Comparison of ENCODE assay signal across 16 cellular contexts in genomic region chr12:24750263-24750662, GRCh38.
"Had no signal": no experiment of that assay in that cellular context is flagged by ENCODE, and none has a peak within 500 bp of the region (broad histone marks: within the 10 kb centered on the region; RNA-seq: fewer than 3 reads in every experiment).

No MANE protein-coding gene starts in this region.

- H3K4me3 ChIP-seq: lung, mucosa of descending colon, sigmoid colon, suprapubic skin, upper lobe of right lung had no signal

- H3K9me3 ChIP-seq: mucosa of descending colon, sigmoid colon, suprapubic skin, upper lobe of right lung had no signal

- H3K36me3 Mint-ChIP-seq: naive thymus-derived CD8-positive, alpha-beta T cell had no signal

- H3K27me3 ChIP-seq: sigmoid colon, suprapubic skin, upper lobe of right lung had no signal

- H3K36me3 ChIP-seq: sigmoid colon, suprapubic skin, upper lobe of right lung had no signal

- H3K27ac Mint-ChIP-seq: activated CD8-positive, alpha-beta T cell treated with anti-CD3 and anti-CD28 coated beads for 36 hours; naive thymus-derived CD8-positive, alpha-beta T cell had no signal

- H3K4me1 Mint-ChIP-seq: naive thymus-derived CD8-positive, alpha-beta T cell had no signal

- H3K4me3 Mint-ChIP-seq: activated CD8-positive, alpha-beta T cell treated with anti-CD3 and anti-CD28 coated beads for 36 hours; naive thymus-derived CD8-positive, alpha-beta T cell had no signal

- H3K9me3 Mint-ChIP-seq: activated CD8-positive, alpha-beta T cell treated with anti-CD3 and anti-CD28 coated beads for 36 hours; naive thymus-derived CD8-positive, alpha-beta T cell had no signal

- DNase-seq: activated CD8-positive, alpha-beta memory T cell treated with anti-CD3 and anti-CD28 coated beads, Interleukin-2, amount 50 U/mL, for 4 hours; activated CD8-positive, alpha-beta T cell treated with anti-CD3 and anti-CD28 coated beads for 36 hours; activated naive CD4-positive, alpha-beta T cell treated with anti-CD3 and anti-CD28 coated beads, Interleukin-2, amount 50 U/mL, for 16 hours; amygdala; cerebellar nuclear complex; glutamatergic neuron; left colon; mucosa of descending colon; naive thymus-derived CD8-positive, alpha-beta T cell; sigmoid colon; stimulated activated CD4-positive, alpha-beta T cell treated with anti-CD3 and anti-CD28 coated beads, Interleukin-2, amount 100 ng/mL, for 48 hours; stimulated activated naive CD8-positive, alpha-beta T cell treated with anti-CD3 and anti-CD28 coated beads, Interleukin-15, Interleukin-2, amounts not matched to agents 100 U/mL and 50 U/mL, for 24 hours; T-helper 2 cell; upper lobe of right lung had no signal

- H3K27ac ChIP-seq: sigmoid colon, suprapubic skin, upper lobe of right lung had no signal

- H3K4me1 ChIP-seq: sigmoid colon, suprapubic skin, upper lobe of right lung had no signal
